In genomic region chr12:54003625-54004024, GRCh38 we compare ENCODE assay signal across 1 cellular context.
A peak's percentile ranks its signal among the peaks of the same experiment; 100 is the strongest.
TF ChIP-seq lines count a peak whose summit lies in the region.

No MANE protein-coding gene starts in this region.

TF ChIP-seq in HEK293, 187 proteins besides CTCF, POLR2A, EP300 and RAD21 (continued from another document and continues in another):
- TF ChIP-seq AEBP2 (tag by site-specific recombination; IDR thresholded peaks at IDR 0.05; ENCODE audit: borderline replicate concordance): no peak
- no peak for TF ChIP-seq ZNF37A (tag by site-specific recombination; IDR thresholded peaks at IDR 0.05)
- TF ChIP-seq KLF10 (tag by site-specific recombination; IDR thresholded peaks at IDR 0.05): peak; percentile 75
- TF ChIP-seq ZNF629 (tag by site-specific recombination; IDR thresholded peaks at IDR 0.05): no peak
- TF ChIP-seq PBX3 (CRISPR knock-in tag; IDR thresholded peaks at IDR 0.05): no peak
- TF ChIP-seq ZSCAN16 (tag by site-specific recombination; IDR thresholded peaks at IDR 0.05): no peak
- TF ChIP-seq ZNF48 (tag by site-specific recombination; IDR thresholded peaks at IDR 0.05): no peak
- no peak for TF ChIP-seq ZNF501 (tag by site-specific recombination; IDR thresholded peaks at IDR 0.05)
- TF ChIP-seq IKZF3 (tag by site-specific recombination; IDR thresholded peaks at IDR 0.05): peak; percentile 65; the same call in 1 of the 2 replicates
- no peak for TF ChIP-seq ZNF768 (tag by site-specific recombination; IDR thresholded peaks at IDR 0.05)
- TF ChIP-seq ZNF677 (tag by site-specific recombination; IDR thresholded peaks at IDR 0.05): no peak
- TF ChIP-seq ZNF449 (tag by site-specific recombination; IDR thresholded peaks at IDR 0.05): no peak
- no peak for TF ChIP-seq ZNF555 (tag by site-specific recombination; conservative IDR thresholded peaks at IDR 0.05)
- TF ChIP-seq ZNF626 (tag by site-specific recombination; IDR thresholded peaks at IDR 0.05): no peak
- no peak for TF ChIP-seq GFI1B (tag by site-specific recombination; IDR thresholded peaks at IDR 0.05)
- no peak; the same call in 1 of the 2 replicates for TF ChIP-seq PATZ1 (tag by site-specific recombination; IDR thresholded peaks at IDR 0.05)
- 0 out of 2 replicates have a peak, but pooled peaks have one; percentile 17 for TF ChIP-seq ZFHX2 (tag by site-specific recombination; conservative IDR thresholded peaks at IDR 0.05)
- TF ChIP-seq YY1 (tag by site-specific recombination; IDR thresholded peaks at IDR 0.05): no peak
- no peak for TF ChIP-seq ZNF623 (tag by site-specific recombination; IDR thresholded peaks at IDR 0.05)
- TF ChIP-seq ZNF140 (tag by site-specific recombination; IDR thresholded peaks at IDR 0.05): no peak
- no peak for TF ChIP-seq SETDB1 (IDR thresholded peaks at IDR 0.05; ENCODE audit: insufficient read length, low read length)
- TF ChIP-seq ZNF23 (tag by site-specific recombination; IDR thresholded peaks at IDR 0.05; ENCODE audit: borderline replicate concordance): no peak
- peak; percentile 42; the same call in 1 of the 2 replicates for TF ChIP-seq ZNF76 (tag by site-specific recombination; IDR thresholded peaks at IDR 0.05; ENCODE audit: borderline replicate concordance, low read depth)
- 0 out of 2 replicates have a peak, but pooled peaks have one; percentile 19 for TF ChIP-seq ZNF624 (tag by site-specific recombination; IDR thresholded peaks at IDR 0.05)
- TF ChIP-seq ZNF223 (tag by site-specific recombination; IDR thresholded peaks at IDR 0.05): no peak
- TF ChIP-seq ZNF10 (tag by site-specific recombination; IDR thresholded peaks at IDR 0.05): no peak
- no peak for TF ChIP-seq ZNF785 (tag by site-specific recombination; IDR thresholded peaks at IDR 0.05)
- no peak for TF ChIP-seq ZNF24 (tag by site-specific recombination; IDR thresholded peaks at IDR 0.05)
- no peak for TF ChIP-seq ZNF621 (tag by site-specific recombination; IDR thresholded peaks at IDR 0.05)
- no peak for TF ChIP-seq ZXDB (tag by site-specific recombination; IDR thresholded peaks at IDR 0.05)
- TF ChIP-seq ZBTB48 (tag by site-specific recombination; IDR thresholded peaks at IDR 0.05): peak; percentile 82
- TF ChIP-seq ZNF366 (tag by site-specific recombination; conservative IDR thresholded peaks at IDR 0.05): peak; percentile 94
- no peak for TF ChIP-seq ZNF791 (tag by site-specific recombination; IDR thresholded peaks at IDR 0.05)
- no peak for TF ChIP-seq ZNF19 (tag by site-specific recombination; IDR thresholded peaks at IDR 0.05; ENCODE audit: low read depth)
- TF ChIP-seq MEIS1 (CRISPR knock-in tag; IDR thresholded peaks at IDR 0.05; ENCODE audit: borderline replicate concordance): no peak
- no peak for TF ChIP-seq ZNF16 (tag by site-specific recombination; IDR thresholded peaks at IDR 0.05; ENCODE audit: low read depth)
- no peak for TF ChIP-seq REST (tag by site-specific recombination; IDR thresholded peaks at IDR 0.05)
- no peak for TF ChIP-seq HOXC10 (CRISPR knock-in tag; IDR thresholded peaks at IDR 0.05)
- no peak for TF ChIP-seq ZBTB7A (tag by site-specific recombination; IDR thresholded peaks at IDR 0.05; ENCODE audit: low read depth)
- TF ChIP-seq ZNF341 (tag by site-specific recombination; IDR thresholded peaks at IDR 0.05; ENCODE audit: low read depth): peak; percentile 54
- no peak for TF ChIP-seq ZNF518A (tag by site-specific recombination; conservative IDR thresholded peaks at IDR 0.05; ENCODE audit: low read depth)
- no peak for TF ChIP-seq KLF17 (tag by site-specific recombination; IDR thresholded peaks at IDR 0.05)
- no peak for TF ChIP-seq ZNF292 (tag by site-specific recombination; IDR thresholded peaks at IDR 0.05; ENCODE audit: borderline replicate concordance, low read depth)
- TF ChIP-seq ZNF221 (tag by site-specific recombination; IDR thresholded peaks at IDR 0.05; ENCODE audit: borderline replicate concordance): no peak
- TF ChIP-seq ZNF558 (tag by site-specific recombination; IDR thresholded peaks at IDR 0.05): no peak
- no peak for TF ChIP-seq ZIC2 (tag by site-specific recombination; IDR thresholded peaks at IDR 0.05)
- no peak for TF ChIP-seq INSM2 (tag by site-specific recombination; IDR thresholded peaks at IDR 0.05)
- TF ChIP-seq ZNF510 (tag by site-specific recombination; IDR thresholded peaks at IDR 0.05; ENCODE audit: insufficient replicate concordance): no peak
- peak; percentile 77; the same call in 1 of the 2 replicates for TF ChIP-seq PRDM1 (tag by site-specific recombination; IDR thresholded peaks at IDR 0.05)
- no peak for TF ChIP-seq ZSCAN23 (tag by site-specific recombination; IDR thresholded peaks at IDR 0.05)
- TF ChIP-seq KLF9 (tag by site-specific recombination; IDR thresholded peaks at IDR 0.05; ENCODE audit: low read depth): peak; percentile 80
- no peak for TF ChIP-seq TRIM28 (IDR thresholded peaks at IDR 0.05; ENCODE audit: borderline replicate concordance, low read length)
- TF ChIP-seq ZNF701 (tag by site-specific recombination; IDR thresholded peaks at IDR 0.05): no peak
